Comparison of ENCODE assay signal across 21 cellular contexts in the genomic region with DNA sequence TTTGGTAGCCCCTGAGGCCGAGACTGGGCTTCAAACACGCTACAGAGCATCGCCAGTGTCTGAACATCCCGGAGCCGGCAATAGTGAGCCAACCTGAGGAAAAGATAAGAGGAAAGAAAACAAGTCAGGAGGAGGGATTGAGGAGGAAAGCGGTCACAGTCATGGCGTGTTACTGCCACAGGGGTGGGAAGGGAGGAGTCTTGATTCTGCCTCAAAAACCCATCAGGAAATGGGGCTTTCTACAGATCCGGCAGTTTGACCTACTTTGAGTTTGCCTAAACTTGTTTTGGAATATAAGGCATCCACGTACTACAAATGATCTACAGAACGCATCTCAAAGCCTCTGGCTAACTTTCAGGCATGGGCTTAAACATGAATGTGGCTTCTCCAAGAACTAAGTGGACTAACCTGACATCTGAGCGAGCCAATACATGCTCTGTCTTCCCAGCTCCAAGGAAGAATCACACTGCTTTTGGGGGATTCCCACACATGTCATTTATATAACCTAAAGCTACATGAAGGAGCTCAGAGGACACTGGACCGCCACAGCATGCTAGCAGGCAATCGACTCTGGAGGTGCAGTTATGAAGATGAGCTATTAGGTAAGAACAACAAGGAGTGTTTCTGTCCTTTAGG.
A peak's percentile ranks its signal among the peaks of the same experiment; 100 is the strongest.
DNase-seq lines count a peak whose midpoint lies in the region; ATAC-seq and TF ChIP-seq lines count a peak whose summit lies in the region.
"Had no signal": no experiment of that assay in that cellular context is flagged by ENCODE, and none has a peak within 500 bp of the region (broad histone marks: within the 10 kb centered on the region; RNA-seq: fewer than 3 reads in every experiment).

No MANE protein-coding gene starts in this region.

- H3K4me3 Mint-ChIP-seq in activated CD8-positive, alpha-beta T cell treated with anti-CD3 and anti-CD28 coated beads for 36 hours: no peak overlapping the region
- no peak overlapping the region for H3K4me3 Mint-ChIP-seq in activated CD8-positive, alpha-beta T cell treated with anti-CD3 and anti-CD28 coated beads, Interleukin-2, amount 10 ng/mL, durations not matched to agents 7 days and 5 days
- H3K4me3 Mint-ChIP-seq in CD8-positive, alpha-beta T cell: no peak overlapping the region
- H3K4me3 Mint-ChIP-seq in naive thymus-derived CD4-positive, alpha-beta T cell: no peak overlapping the region
- H3K4me3 Mint-ChIP-seq: stimulated activated naive CD8-positive, alpha-beta T cell treated with anti-CD3 and anti-CD28 coated beads, Interleukin-15, Interleukin-2, amounts not matched to agents 100 ng/mL and 50 ng/mL, for 24 hours had no signal

- CTCF ChIA-PET in activated CD8-positive, alpha-beta T cell treated with anti-CD3 and anti-CD28 coated beads for 36 hours (lab: Charles Lee): no interaction called here
- CTCF ChIA-PET in activated CD8-positive, alpha-beta T cell treated with anti-CD3 and anti-CD28 coated beads, Interleukin-2, amount 10 ng/mL, durations not matched to agents 7 days and 5 days (lab: Charles Lee): no interaction called here
- CTCF ChIA-PET in CD8-positive, alpha-beta T cell (lab: Charles Lee): interaction anchor here (2.2 kb wide), 1 partner anchor 26 kb away, joined by 7 read pairs; no protein-coding TSS in a partner anchor
- CTCF ChIA-PET in naive thymus-derived CD4-positive, alpha-beta T cell (lab: Charles Lee): no interaction called here

- no peaks in the 10 kb centered on the region for H3K27me3 Mint-ChIP-seq in activated CD8-positive, alpha-beta T cell treated with anti-CD3 and anti-CD28 coated beads for 36 hours
- H3K27me3 Mint-ChIP-seq in activated CD8-positive, alpha-beta T cell treated with anti-CD3 and anti-CD28 coated beads, Interleukin-2, amount 10 ng/mL, durations not matched to agents 7 days and 5 days (ENCODE audit: low read depth): no peaks in the 10 kb centered on the region
- H3K27me3 Mint-ChIP-seq in CD8-positive, alpha-beta T cell (ENCODE audit: low read depth): no peaks in the 10 kb centered on the region
- no peaks in the 10 kb centered on the region for H3K27me3 Mint-ChIP-seq in naive thymus-derived CD4-positive, alpha-beta T cell
- H3K27me3 Mint-ChIP-seq: stimulated activated naive CD8-positive, alpha-beta T cell treated with anti-CD3 and anti-CD28 coated beads, Interleukin-15, Interleukin-2, amounts not matched to agents 100 ng/mL and 50 ng/mL, for 24 hours had no signal

- H3K9me3 Mint-ChIP-seq in activated CD8-positive, alpha-beta T cell treated with anti-CD3 and anti-CD28 coated beads for 36 hours: no peaks in the 10 kb centered on the region
- H3K9me3 Mint-ChIP-seq in activated CD8-positive, alpha-beta T cell treated with anti-CD3 and anti-CD28 coated beads, Interleukin-2, amount 10 ng/mL, durations not matched to agents 7 days and 5 days (ENCODE audit: insufficient read depth): no peaks in the 10 kb centered on the region
- no peaks in the 10 kb centered on the region for H3K9me3 Mint-ChIP-seq in CD8-positive, alpha-beta T cell
- no peaks in the 10 kb centered on the region for H3K9me3 Mint-ChIP-seq in naive thymus-derived CD4-positive, alpha-beta T cell
- H3K9me3 Mint-ChIP-seq: stimulated activated naive CD8-positive, alpha-beta T cell treated with anti-CD3 and anti-CD28 coated beads, Interleukin-15, Interleukin-2, amounts not matched to agents 100 ng/mL and 50 ng/mL, for 24 hours had no signal

- intact Hi-C loops in activated CD8-positive, alpha-beta T cell treated with anti-CD3 and anti-CD28 coated beads for 36 hours (cut with micrococcal nuclease): no loop called here
- intact Hi-C loops in CD8-positive, alpha-beta T cell (cut with DNase I, micrococcal nuclease): no loop called here
- intact Hi-C loops in naive thymus-derived CD4-positive, alpha-beta T cell (cut with micrococcal nuclease): no loop called here

- H3K27ac ChIP-seq in CD8-positive, alpha-beta T cell (ENCODE audit: low read depth, low read length): no peak overlapping the region
- H3K27ac ChIP-seq in naive thymus-derived CD4-positive, alpha-beta T cell (ENCODE audit: low read depth, low read length): no peak overlapping the region
- H3K27ac ChIP-seq: breast epithelium, colonic mucosa, lower lobe of right lung, tibial nerve had no signal

- H3K4me1 Mint-ChIP-seq in activated CD8-positive, alpha-beta T cell treated with anti-CD3 and anti-CD28 coated beads for 36 hours (ENCODE audit: low read depth): no peaks in the 10 kb centered on the region
- H3K4me1 Mint-ChIP-seq in activated CD8-positive, alpha-beta T cell treated with anti-CD3 and anti-CD28 coated beads, Interleukin-2, amount 10 ng/mL, durations not matched to agents 7 days and 5 days (ENCODE audit: low read depth): peaks cover 6% of the 10 kb centered on the region
- H3K4me1 Mint-ChIP-seq in CD8-positive, alpha-beta T cell (ENCODE audit: low read depth): no peaks in the 10 kb centered on the region
- peaks cover 0 to 8% (median 0%) of the 10 kb centered on the region in 7 donors for H3K4me1 Mint-ChIP-seq in naive thymus-derived CD4-positive, alpha-beta T cell

- H3K4me1 ChIP-seq in CD8-positive, alpha-beta T cell (ENCODE audit: insufficient read depth, low read length): no peaks in the 10 kb centered on the region
- peaks cover 0 to 3% of the 10 kb centered on the region in 2 donors for H3K4me1 ChIP-seq in naive thymus-derived CD4-positive, alpha-beta T cell (ENCODE audit: control insufficient read depth in 2 of 2, insufficient read depth in 2 of 2, low read length in 2 of 2)
- H3K4me1 ChIP-seq: breast epithelium, colonic mucosa, lower lobe of right lung, tibial nerve had no signal

- DNase-seq in activated CD8-positive, alpha-beta T cell treated with anti-CD3 and anti-CD28 coated beads for 36 hours: no peak
- DNase-seq in activated CD8-positive, alpha-beta T cell treated with anti-CD3 and anti-CD28 coated beads, Interleukin-2, amount 10 ng/mL, durations not matched to agents 7 days and 5 days: no peak
- no peak for DNase-seq in CD8-positive, alpha-beta T cell
- peak; percentile 64 for DNase-seq in central memory CD4-positive, alpha-beta T cell
- no peak for DNase-seq in naive thymus-derived CD4-positive, alpha-beta T cell
- no peak for DNase-seq in EL
- DNase-seq in amygdala (lab: John Stamatoyannopoulos, UW): no peak
- DNase-seq: activated CD4-positive, CD25-positive, alpha-beta regulatory T cell treated with anti-CD3 and anti-CD28 coated beads, Interleukin-2, amount 50 U/mL, for 72 hours; AML-193; amniotic stem cell; colonic mucosa; DND-41; lower lobe of right lung; NCI-H510A; SHP77; SW 1271 had no signal

- POLR2A ChIA-PET in activated CD8-positive, alpha-beta T cell treated with anti-CD3 and anti-CD28 coated beads for 36 hours (lab: Charles Lee): no interaction called here
- POLR2A ChIA-PET in activated CD8-positive, alpha-beta T cell treated with anti-CD3 and anti-CD28 coated beads, Interleukin-2, amount 10 ng/mL, durations not matched to agents 7 days and 5 days (lab: Charles Lee): interaction anchor here (0.5 kb wide), 1 partner anchor 241 kb away, joined by 3 read pairs; no protein-coding TSS in a partner anchor
- POLR2A ChIA-PET in CD8-positive, alpha-beta T cell (lab: Charles Lee): no interaction called here
- POLR2A ChIA-PET in naive thymus-derived CD4-positive, alpha-beta T cell (lab: Charles Lee): no interaction called here

- peaks cover 58% of the 10 kb centered on the region for H3K36me3 Mint-ChIP-seq in activated CD8-positive, alpha-beta T cell treated with anti-CD3 and anti-CD28 coated beads for 36 hours (ENCODE audit: low read depth)
- peaks cover 60% of the 10 kb centered on the region for H3K36me3 Mint-ChIP-seq in activated CD8-positive, alpha-beta T cell treated with anti-CD3 and anti-CD28 coated beads, Interleukin-2, amount 10 ng/mL, durations not matched to agents 7 days and 5 days (ENCODE audit: low read depth)
- H3K36me3 Mint-ChIP-seq in CD8-positive, alpha-beta T cell: peaks cover 90% of the 10 kb centered on the region
- H3K36me3 Mint-ChIP-seq in naive thymus-derived CD4-positive, alpha-beta T cell: peaks cover 36 to 75% (median 46%) of the 10 kb centered on the region in 5 donors

- H3K27me3 ChIP-seq in CD8-positive, alpha-beta T cell (ENCODE audit: insufficient read depth, low read length): no peaks in the 10 kb centered on the region
- no peaks in the 10 kb centered on the region for H3K27me3 ChIP-seq in naive thymus-derived CD4-positive, alpha-beta T cell (ENCODE audit: control insufficient read depth in 2 of 2, insufficient read depth in 2 of 2, low read length in 2 of 2)
- H3K27me3 ChIP-seq: breast epithelium, colonic mucosa, tibial nerve had no signal

- H3K36me3 ChIP-seq in CD8-positive, alpha-beta T cell (ENCODE audit: insufficient read depth, low read length): peaks cover 31% of the 10 kb centered on the region
- H3K36me3 ChIP-seq in naive thymus-derived CD4-positive, alpha-beta T cell (ENCODE audit: control insufficient read depth in 2 of 3, insufficient read depth in 3 of 3, low read length in 3 of 3): peaks cover 13 to 91% (median 14%) of the 10 kb centered on the region in 3 experiments
- H3K36me3 ChIP-seq: breast epithelium had no signal

- H3K27ac Mint-ChIP-seq in activated CD8-positive, alpha-beta T cell treated with anti-CD3 and anti-CD28 coated beads for 36 hours: peak overlapping the region; percentile 25
- H3K27ac Mint-ChIP-seq in activated CD8-positive, alpha-beta T cell treated with anti-CD3 and anti-CD28 coated beads, Interleukin-2, amount 10 ng/mL, durations not matched to agents 7 days and 5 days: no peak overlapping the region
- peak overlapping the region; percentile 77 for H3K27ac Mint-ChIP-seq in CD8-positive, alpha-beta T cell
- peak overlapping the region in 2 of 9 donors; percentile 11 to 82 for H3K27ac Mint-ChIP-seq in naive thymus-derived CD4-positive, alpha-beta T cell

- TF ChIP-seq CTCF in activated CD8-positive, alpha-beta T cell treated with anti-CD3 and anti-CD28 coated beads for 36 hours (IDR thresholded peaks at IDR 0.05): no peak
- no peak for TF ChIP-seq CTCF in CD8-positive, alpha-beta T cell (IDR thresholded peaks at IDR 0.05)

- no peak for ATAC-seq in activated CD8-positive, alpha-beta T cell treated with anti-CD3 and anti-CD28 coated beads for 36 hours
- ATAC-seq in activated CD8-positive, alpha-beta T cell treated with anti-CD3 and anti-CD28 coated beads, Interleukin-2, amount 10 ng/mL, durations not matched to agents 7 days and 5 days: no peak
- ATAC-seq in CD8-positive, alpha-beta T cell: peak; percentile 55
- ATAC-seq in naive thymus-derived CD4-positive, alpha-beta T cell: peak; percentile 44
- ATAC-seq in GM19328 (IDR thresholded peaks at IDR 0.05; ENCODE audit: unreplicated experiment): no peak
- ATAC-seq: lower lobe of right lung, sciatic nerve had no signal

- no peaks in the 10 kb centered on the region for H3K9me3 ChIP-seq in CD8-positive, alpha-beta T cell (ENCODE audit: low read length)
- no peaks in the 10 kb centered on the region for H3K9me3 ChIP-seq in naive thymus-derived CD4-positive, alpha-beta T cell (ENCODE audit: control insufficient read depth in 2 of 3, low read length in 3 of 3)
- H3K9me3 ChIP-seq: breast epithelium, colonic mucosa, lower lobe of right lung, tibial nerve had no signal

- H3K4me3 ChIP-seq in CD8-positive, alpha-beta T cell (ENCODE audit: low read depth, low read length): no peak overlapping the region
- no peak overlapping the region for H3K4me3 ChIP-seq in naive thymus-derived CD4-positive, alpha-beta T cell (ENCODE audit: low read length)
- H3K4me3 ChIP-seq: breast epithelium, colonic mucosa, lower lobe of right lung, tibial nerve had no signal

Comparison
In these comparisons a context has a peak if more than half of its experiments do, and no peak if none do; other contexts are left out.
1. ATAC-seq: peak in CD8-positive, alpha-beta T cell (single experiment) and naive thymus-derived CD4-positive, alpha-beta T cell (single experiment); none in activated CD8-positive, alpha-beta T cell treated with anti-CD3 and anti-CD28 coated beads for 36 hours (single experiment), activated CD8-positive, alpha-beta T cell treated with anti-CD3 and anti-CD28 coated beads, Interleukin-2, amount 10 ng/mL, durations not matched to agents 7 days and 5 days (single experiment) and GM19328 (single experiment).